ENCODE assay signal across 22 cellular contexts in the genomic region with DNA sequence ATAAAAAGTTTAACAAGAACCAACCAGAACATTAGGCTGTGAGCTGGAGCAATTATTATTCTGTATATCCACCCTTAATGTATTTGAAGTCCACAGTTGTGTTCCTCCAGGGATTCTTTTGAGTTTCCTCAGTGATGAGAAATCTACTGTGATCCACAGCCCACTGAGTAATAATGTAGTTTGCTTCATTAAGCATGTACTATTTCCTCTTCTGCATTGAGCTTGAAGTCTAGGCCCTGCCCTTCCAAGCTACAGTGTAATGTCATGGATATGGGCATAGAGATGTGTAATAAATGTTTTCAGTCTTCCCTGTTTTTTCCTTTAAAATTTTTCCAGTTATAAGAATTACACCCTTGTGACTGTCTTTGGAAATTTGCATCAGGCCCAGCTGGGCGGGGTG. TPM values are rescaled to one million over a fixed set of nuclear protein-coding genes. Genes with fewer than 3 reads are reported as not detected.
"Had no signal": no experiment of that assay in that cellular context is flagged by ENCODE, and none has a peak within 500 bp of the region (broad histone marks: within the 10 kb centered on the region; RNA-seq: fewer than 3 reads in every experiment).

No MANE protein-coding gene starts in this region.

- H3K27me3 ChIP-seq: SJSA1 had no signal

- DNase-seq: KBM-7, MV-4-11, NCI-H1048, NCI-H1105, NCI-H1417 treated with DMSO at 0.1 percent for 48 hours, NCI-H146, NCI-H1694 treated with DMSO at 0.1 percent for 48 hours, NCI-H1930, NCI-H2081, NCI-H2107, NCI-H2227 treated with DMSO at 0.1 percent for 48 hours, NCI-H524, NCI-H526 treated with DMSO at 0.1 percent for 48 hours, NCI-H774, Right ventricle myocardium superior, RPMI8226, SIG-M5 had no signal

- H3K27ac ChIP-seq: HL-60, SJSA1, SK-N-MC had no signal

- H3K4me1 ChIP-seq: SJSA1 had no signal

- H3K4me3 ChIP-seq: SJSA1, SK-N-MC had no signal

- H3K9me3 ChIP-seq: SJSA1 had no signal

RNA-seq across cellular contexts. Expression of a gene that starts 36.4 kb away (rescaled TPM):
- total RNA-seq: MCF 10A, NCI-H460, Right ventricle myocardium superior, SJSA1 had no signal
